1 cellular context compared by ENCODE assay signal in the genomic region with DNA sequence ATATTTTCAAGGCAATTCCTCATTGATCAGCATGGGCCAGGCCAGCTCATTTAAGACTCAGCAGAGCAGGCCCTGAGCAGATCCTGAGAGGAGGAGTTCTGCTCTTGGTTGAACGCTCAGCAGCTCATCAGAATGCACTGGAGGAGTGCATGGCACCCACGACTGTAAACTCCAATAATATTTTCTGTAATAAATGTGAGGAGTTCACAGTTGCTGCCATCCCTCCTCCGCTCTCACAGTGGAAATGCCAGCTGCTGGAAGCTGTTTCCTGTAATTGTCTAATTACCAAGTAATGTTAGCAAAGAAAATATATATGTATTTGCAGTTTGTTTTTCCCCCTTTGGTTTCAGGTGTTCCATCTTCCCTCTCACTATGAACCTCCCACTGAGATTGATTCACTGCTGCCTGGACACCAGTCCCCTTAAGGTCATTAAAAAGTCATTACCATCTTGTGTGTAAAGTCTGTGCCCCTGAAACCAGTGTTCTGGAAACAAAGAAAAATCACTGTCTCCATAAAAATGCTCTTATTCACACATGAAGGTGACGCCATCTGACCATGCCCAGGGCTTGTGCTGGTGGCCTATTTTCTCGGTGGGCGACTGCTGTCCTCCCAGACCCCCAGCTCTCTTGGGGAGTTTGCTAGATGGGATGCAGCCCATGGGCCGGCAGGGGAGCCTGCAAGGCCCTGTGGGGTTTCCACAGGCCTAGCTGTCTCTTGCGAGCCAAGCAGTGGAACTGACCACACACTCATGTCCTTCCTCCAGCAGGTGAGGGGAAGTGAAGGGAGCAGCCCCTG.
TF ChIP-seq lines count a peak whose summit lies in the region.

No MANE protein-coding gene starts in this region.

TF ChIP-seq in GM23338, 12 proteins besides CTCF, POLR2A, EP300 and RAD21:
- TF ChIP-seq, protein P1, sequence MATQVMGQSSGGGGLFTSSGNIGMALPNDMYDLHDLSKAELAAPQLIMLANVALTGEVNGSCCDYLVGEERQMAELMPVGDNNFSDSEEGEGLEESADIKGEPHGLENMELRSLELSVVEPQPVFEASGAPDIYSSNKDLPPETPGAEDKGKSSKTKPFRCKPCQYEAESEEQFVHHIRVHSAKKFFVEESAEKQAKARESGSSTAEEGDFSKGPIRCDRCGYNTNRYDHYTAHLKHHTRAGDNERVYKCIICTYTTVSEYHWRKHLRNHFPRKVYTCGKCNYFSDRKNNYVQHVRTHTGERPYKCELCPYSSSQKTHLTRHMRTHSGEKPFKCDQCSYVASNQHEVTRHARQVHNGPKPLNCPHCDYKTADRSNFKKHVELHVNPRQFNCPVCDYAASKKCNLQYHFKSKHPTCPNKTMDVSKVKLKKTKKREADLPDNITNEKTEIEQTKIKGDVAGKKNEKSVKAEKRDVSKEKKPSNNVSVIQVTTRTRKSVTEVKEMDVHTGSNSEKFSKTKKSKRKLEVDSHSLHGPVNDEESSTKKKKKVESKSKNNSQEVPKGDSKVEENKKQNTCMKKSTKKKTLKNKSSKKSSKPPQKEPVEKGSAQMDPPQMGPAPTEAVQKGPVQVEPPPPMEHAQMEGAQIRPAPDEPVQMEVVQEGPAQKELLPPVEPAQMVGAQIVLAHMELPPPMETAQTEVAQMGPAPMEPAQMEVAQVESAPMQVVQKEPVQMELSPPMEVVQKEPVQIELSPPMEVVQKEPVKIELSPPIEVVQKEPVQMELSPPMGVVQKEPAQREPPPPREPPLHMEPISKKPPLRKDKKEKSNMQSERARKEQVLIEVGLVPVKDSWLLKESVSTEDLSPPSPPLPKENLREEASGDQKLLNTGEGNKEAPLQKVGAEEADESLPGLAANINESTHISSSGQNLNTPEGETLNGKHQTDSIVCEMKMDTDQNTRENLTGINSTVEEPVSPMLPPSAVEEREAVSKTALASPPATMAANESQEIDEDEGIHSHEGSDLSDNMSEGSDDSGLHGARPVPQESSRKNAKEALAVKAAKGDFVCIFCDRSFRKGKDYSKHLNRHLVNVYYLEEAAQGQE (IDR thresholded peaks at IDR 0.05; ENCODE audit: unreplicated experiment) = no peak
- TF ChIP-seq JUNB (IDR thresholded peaks at IDR 0.05; ENCODE audit: unreplicated experiment) (no peak), EZH2phosphoT487 (IDR thresholded peaks at IDR 0.05; ENCODE audit: unreplicated experiment) (no peak), EZH2 (IDR thresholded peaks at IDR 0.05; ENCODE audit: low read depth, unreplicated experiment) (no peak), POLR2AphosphoS5 (IDR thresholded peaks at IDR 0.05; ENCODE audit: low read depth) (no peak), ZNF331 (CRISPR knock-in tag; IDR thresholded peaks at IDR 0.05; ENCODE audit: low read depth) (no peak), ETS1 (IDR thresholded peaks at IDR 0.05) (no peak), ZNF114 (CRISPR knock-in tag; IDR thresholded peaks at IDR 0.05) (no peak), CREB1 (CRISPR knock-in tag; IDR thresholded peaks at IDR 0.05; ENCODE audit: low read depth) (no peak), NANOG (IDR thresholded peaks at IDR 0.05; ENCODE audit: borderline replicate concordance) (no peak), STAT1 (IDR thresholded peaks at IDR 0.05; ENCODE audit: unreplicated experiment) (no peak)
- TF ChIP-seq, protein P2, sequence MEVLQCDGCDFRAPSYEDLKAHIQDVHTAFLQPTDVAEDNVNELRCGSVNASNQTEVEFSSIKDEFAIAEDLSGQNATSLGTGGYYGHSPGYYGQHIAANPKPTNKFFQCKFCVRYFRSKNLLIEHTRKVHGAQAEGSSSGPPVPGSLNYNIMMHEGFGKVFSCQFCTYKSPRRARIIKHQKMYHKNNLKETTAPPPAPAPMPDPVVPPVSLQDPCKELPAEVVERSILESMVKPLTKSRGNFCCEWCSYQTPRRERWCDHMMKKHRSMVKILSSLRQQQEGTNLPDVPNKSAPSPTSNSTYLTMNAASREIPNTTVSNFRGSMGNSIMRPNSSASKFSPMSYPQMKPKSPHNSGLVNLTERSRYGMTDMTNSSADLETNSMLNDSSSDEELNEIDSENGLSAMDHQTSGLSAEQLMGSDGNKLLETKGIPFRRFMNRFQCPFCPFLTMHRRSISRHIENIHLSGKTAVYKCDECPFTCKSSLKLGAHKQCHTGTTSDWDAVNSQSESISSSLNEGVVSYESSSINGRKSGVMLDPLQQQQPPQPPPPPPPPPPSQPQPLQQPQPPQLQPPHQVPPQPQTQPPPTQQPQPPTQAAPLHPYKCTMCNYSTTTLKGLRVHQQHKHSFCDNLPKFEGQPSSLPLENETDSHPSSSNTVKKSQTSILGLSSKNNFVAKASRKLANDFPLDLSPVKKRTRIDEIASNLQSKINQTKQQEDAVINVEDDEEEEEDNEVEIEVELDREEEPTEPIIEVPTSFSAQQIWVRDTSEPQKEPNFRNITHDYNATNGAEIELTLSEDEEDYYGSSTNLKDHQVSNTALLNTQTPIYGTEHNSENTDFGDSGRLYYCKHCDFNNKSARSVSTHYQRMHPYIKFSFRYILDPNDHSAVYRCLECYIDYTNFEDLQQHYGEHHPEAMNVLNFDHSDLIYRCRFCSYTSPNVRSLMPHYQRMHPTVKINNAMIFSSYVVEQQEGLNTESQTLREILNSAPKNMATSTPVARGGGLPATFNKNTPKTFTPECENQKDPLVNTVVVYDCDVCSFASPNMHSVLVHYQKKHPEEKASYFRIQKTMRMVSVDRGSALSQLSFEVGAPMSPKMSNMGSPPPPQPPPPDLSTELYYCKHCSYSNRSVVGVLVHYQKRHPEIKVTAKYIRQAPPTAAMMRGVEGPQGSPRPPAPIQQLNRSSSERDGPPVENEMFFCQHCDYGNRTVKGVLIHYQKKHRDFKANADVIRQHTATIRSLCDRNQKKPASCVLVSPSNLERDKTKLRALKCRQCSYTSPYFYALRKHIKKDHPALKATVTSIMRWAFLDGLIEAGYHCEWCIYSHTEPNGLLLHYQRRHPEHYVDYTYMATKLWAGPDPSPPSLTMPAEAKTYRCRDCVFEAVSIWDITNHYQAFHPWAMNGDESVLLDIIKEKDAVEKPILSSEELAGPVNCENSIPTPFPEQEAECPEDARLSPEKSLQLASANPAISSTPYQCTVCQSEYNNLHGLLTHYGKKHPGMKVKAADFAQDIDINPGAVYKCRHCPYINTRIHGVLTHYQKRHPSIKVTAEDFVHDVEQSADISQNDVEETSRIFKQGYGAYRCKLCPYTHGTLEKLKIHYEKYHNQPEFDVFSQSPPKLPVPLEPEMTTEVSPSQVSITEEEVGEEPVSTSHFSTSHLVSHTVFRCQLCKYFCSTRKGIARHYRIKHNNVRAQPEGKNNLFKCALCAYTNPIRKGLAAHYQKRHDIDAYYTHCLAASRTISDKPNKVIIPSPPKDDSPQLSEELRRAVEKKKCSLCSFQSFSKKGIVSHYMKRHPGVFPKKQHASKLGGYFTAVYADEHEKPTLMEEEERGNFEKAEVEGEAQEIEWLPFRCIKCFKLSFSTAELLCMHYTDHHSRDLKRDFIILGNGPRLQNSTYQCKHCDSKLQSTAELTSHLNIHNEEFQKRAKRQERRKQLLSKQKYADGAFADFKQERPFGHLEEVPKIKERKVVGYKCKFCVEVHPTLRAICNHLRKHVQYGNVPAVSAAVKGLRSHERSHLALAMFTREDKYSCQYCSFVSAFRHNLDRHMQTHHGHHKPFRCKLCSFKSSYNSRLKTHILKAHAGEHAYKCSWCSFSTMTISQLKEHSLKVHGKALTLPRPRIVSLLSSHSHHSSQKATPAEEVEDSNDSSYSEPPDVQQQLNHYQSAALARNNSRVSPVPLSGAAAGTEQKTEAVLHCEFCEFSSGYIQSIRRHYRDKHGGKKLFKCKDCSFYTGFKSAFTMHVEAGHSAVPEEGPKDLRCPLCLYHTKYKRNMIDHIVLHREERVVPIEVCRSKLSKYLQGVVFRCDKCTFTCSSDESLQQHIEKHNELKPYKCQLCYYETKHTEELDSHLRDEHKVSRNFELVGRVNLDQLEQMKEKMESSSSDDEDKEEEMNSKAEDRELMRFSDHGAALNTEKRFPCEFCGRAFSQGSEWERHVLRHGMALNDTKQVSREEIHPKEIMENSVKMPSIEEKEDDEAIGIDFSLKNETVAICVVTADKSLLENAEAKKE (CRISPR knock-in tag; IDR thresholded peaks at IDR 0.05) = no peak
